ENCODE assay signal across 31 cellular contexts in genomic region chr11:1695548-1696108, GRCh38. TPM values are rescaled to one million over a fixed set of nuclear protein-coding genes. Genes with fewer than 3 reads are reported as not detected.
"Had no signal": no experiment of that assay in that cellular context is flagged by ENCODE, and none has a peak within 500 bp of the region (broad histone marks: within the 10 kb centered on the region; RNA-seq: fewer than 3 reads in every experiment).

No MANE protein-coding gene starts in this region.

- DNase-seq: activated CD4-positive, alpha-beta memory T cell treated with anti-CD3 and anti-CD28 coated beads for 36 hours; activated CD4-positive, alpha-beta T cell treated with anti-CD3 and anti-CD28 coated beads for 48 hours; activated gamma-delta T cell treated with Interleukin-2 at 50 U/mL for 16 hours; anterior cingulate cortex; body of pancreas; dermis blood vessel endothelial cell; effector CD8-positive, alpha-beta T cell; erythroblast; foreskin fibroblast; midbrain; nephron progenitor cell; occipital lobe; retina; sigmoid colon; stimulated activated CD4-positive, alpha-beta T cell treated with anti-CD3 and anti-CD28 coated beads, Interleukin-2, amount 100 ng/mL, for 48 hours; stimulated activated CD8-positive, alpha-beta memory T cell treated with anti-CD3 and anti-CD28 coated beads, Interleukin-4, amount 100 ng/mL, for 48 hours; stimulated activated naive CD4-positive, alpha-beta T cell; thyroid gland had no signal

- H3K9me3 ChIP-seq: body of pancreas, left lung, sigmoid colon, thyroid gland had no signal

- H3K27ac ChIP-seq: body of pancreas, cardiac muscle cell, left lung, sigmoid colon, thyroid gland had no signal

- H3K4me2 ChIP-seq: smooth muscle cell had no signal

- ATAC-seq: body of pancreas, left lung had no signal

- H3K36me3 ChIP-seq: cardiac muscle cell, left lung, sigmoid colon, thyroid gland had no signal

- H3K36me3 Mint-ChIP-seq: activated CD4-positive, alpha-beta memory T cell treated with anti-CD3 and anti-CD28 coated beads for 36 hours; activated naive CD4-positive, alpha-beta T cell treated with anti-CD3 and anti-CD28 coated beads, Interleukin-2, amount 50 U/mL, for 24 hours had no signal

- H3K27ac Mint-ChIP-seq: activated CD4-positive, alpha-beta memory T cell treated with anti-CD3 and anti-CD28 coated beads for 36 hours; activated naive CD4-positive, alpha-beta T cell treated with anti-CD3 and anti-CD28 coated beads, Interleukin-2, amount 50 U/mL, for 24 hours; nephron progenitor cell had no signal

- H3K4me3 Mint-ChIP-seq: activated CD4-positive, alpha-beta memory T cell treated with anti-CD3 and anti-CD28 coated beads for 36 hours; activated naive CD4-positive, alpha-beta T cell treated with anti-CD3 and anti-CD28 coated beads, Interleukin-2, amount 50 U/mL, for 24 hours; nephron progenitor cell had no signal

- H3K27me3 ChIP-seq: body of pancreas, cardiac muscle cell, thyroid gland had no signal

- H3K9me3 Mint-ChIP-seq: activated CD4-positive, alpha-beta memory T cell treated with anti-CD3 and anti-CD28 coated beads for 36 hours; activated naive CD4-positive, alpha-beta T cell treated with anti-CD3 and anti-CD28 coated beads, Interleukin-2, amount 50 U/mL, for 24 hours had no signal

- H3K4me3 ChIP-seq: body of pancreas, cardiac muscle cell, left lung, sigmoid colon, smooth muscle cell, thyroid gland had no signal

RNA-seq across cellular contexts. Expression of gene KRTAP5-6, which starts 1.4 kb away (rescaled TPM):
- total RNA-seq: activated CD4-positive, alpha-beta memory T cell treated with anti-CD3 and anti-CD28 coated beads for 36 hours; body of pancreas; cardiac muscle cell; chondrocyte; dermis blood vessel endothelial cell; fibroblast of lung; glomerular endothelial cell; kidney epithelial cell; left lung; lung microvascular endothelial cell; occipital lobe; posterior vena cava; sigmoid colon; smooth muscle cell; subcutaneous adipose tissue; T-helper 2 cell treated with Interferon-gamma antibody and Interleukin-4, amounts not matched to agents 100 ng/mL and 5 ng/mL, for 36 hours; thyroid gland; ureter had no signal
- polyA plus RNA-seq: cardiac muscle cell, fibroblast of lung, sigmoid colon, smooth muscle cell had no signal

RNA-seq across cellular contexts. Expression of gene IFITM10, which starts 54.8 kb away (rescaled TPM):
- total RNA-seq: glomerular endothelial cell had no signal
- polyA plus RNA-seq: cardiac muscle cell had no signal
